In genomic region chr2:58984731-58985130, GRCh38 we compare ENCODE assay signal across 14 cellular contexts.
"Had no signal": no experiment of that assay in that cellular context is flagged by ENCODE, and none has a peak within 500 bp of the region (broad histone marks: within the 10 kb centered on the region; RNA-seq: fewer than 3 reads in every experiment).

No MANE protein-coding gene starts in this region.

- H3K27me3 Mint-ChIP-seq: activated naive CD4-positive, alpha-beta T cell treated with anti-CD3 and anti-CD28 coated beads, Interleukin-2, amount 10 ng/mL, durations not matched to agents 7 days and 5 days; activated T-helper 17 cell treated with anti-CD3 and anti-CD28 coated beads, Interleukin-2, amount 50 U/mL, for 72 hours had no signal

- H3K36me3 Mint-ChIP-seq: activated naive CD4-positive, alpha-beta T cell treated with anti-CD3 and anti-CD28 coated beads, Interleukin-2, amount 10 ng/mL, durations not matched to agents 7 days and 5 days had no signal

- H3K27ac Mint-ChIP-seq: activated naive CD4-positive, alpha-beta T cell treated with anti-CD3 and anti-CD28 coated beads, Interleukin-2, amount 10 ng/mL, durations not matched to agents 7 days and 5 days; activated T-helper 17 cell treated with anti-CD3 and anti-CD28 coated beads, Interleukin-2, amount 50 U/mL, for 72 hours; naive B cell had no signal

- H3K36me3 ChIP-seq: esophagus muscularis mucosa, lower lobe of right lung, pancreas, tibial artery had no signal

- FAIRE-seq: pancreas had no signal

- ATAC-seq: activated T-helper 17 cell treated with anti-CD3 and anti-CD28 coated beads, Interleukin-2, amount 50 U/mL, for 72 hours; lower lobe of right lung; pancreas had no signal

- H3K4me3 ChIP-seq: esophagus muscularis mucosa, lower lobe of right lung, pancreas, tibial artery had no signal

- H3K27me3 ChIP-seq: esophagus muscularis mucosa, pancreas, tibial artery had no signal

- H3K4me3 Mint-ChIP-seq: activated naive CD4-positive, alpha-beta T cell treated with anti-CD3 and anti-CD28 coated beads, Interleukin-2, amount 10 ng/mL, durations not matched to agents 7 days and 5 days; activated T-helper 17 cell treated with anti-CD3 and anti-CD28 coated beads, Interleukin-2, amount 50 U/mL, for 72 hours; naive B cell had no signal

- H3K4me1 ChIP-seq: esophagus muscularis mucosa, lower lobe of right lung, pancreas, tibial artery had no signal

- H3K9me3 Mint-ChIP-seq: activated naive CD4-positive, alpha-beta T cell treated with anti-CD3 and anti-CD28 coated beads, Interleukin-2, amount 10 ng/mL, durations not matched to agents 7 days and 5 days; activated T-helper 17 cell treated with anti-CD3 and anti-CD28 coated beads, Interleukin-2, amount 50 U/mL, for 72 hours; naive B cell had no signal

- H3K27ac ChIP-seq: esophagus muscularis mucosa, lower lobe of right lung, pancreas, tibial artery, VCaP had no signal

- DNase-seq: activated naive CD4-positive, alpha-beta T cell treated with anti-CD3 and anti-CD28 coated beads, Interleukin-2, amount 10 ng/mL, durations not matched to agents 7 days and 5 days; amniotic stem cell; glutamatergic neuron; lower lobe of right lung; midbrain; naive B cell; pancreas; stimulated activated CD4-positive, alpha-beta T cell treated with anti-CD3 and anti-CD28 coated beads, Interleukin-15, amount 100 ng/mL, for 24 hours; stimulated activated CD4-positive, alpha-beta T cell treated with anti-CD3 and anti-CD28 coated beads, Interleukin-4, amount 100 ng/mL, for 24 hours; T-helper 9 cell; tibial artery had no signal

- H3K4me1 Mint-ChIP-seq: activated naive CD4-positive, alpha-beta T cell treated with anti-CD3 and anti-CD28 coated beads, Interleukin-2, amount 10 ng/mL, durations not matched to agents 7 days and 5 days; activated T-helper 17 cell treated with anti-CD3 and anti-CD28 coated beads, Interleukin-2, amount 50 U/mL, for 72 hours; naive B cell had no signal
